Comparison of ENCODE assay signal across 17 cellular contexts in the genomic region with DNA sequence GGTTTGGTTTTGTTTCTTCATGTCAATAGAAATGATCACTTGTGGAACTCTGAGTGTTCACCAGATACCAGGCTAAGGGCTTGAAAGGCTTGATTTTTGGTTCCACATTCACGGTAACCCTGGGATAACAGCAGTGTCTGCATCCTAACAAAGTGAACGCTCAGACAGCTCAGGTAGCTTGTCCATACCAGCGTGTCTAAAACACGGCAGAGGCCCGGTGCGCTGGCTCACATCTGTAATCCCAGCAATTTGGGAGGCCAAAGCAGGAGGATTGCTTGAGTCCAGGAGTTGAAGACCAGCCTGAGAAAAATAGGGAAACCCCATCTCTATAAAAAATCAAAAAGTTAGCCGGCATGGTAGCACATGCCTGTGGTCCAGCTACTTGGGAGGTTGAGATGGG. TPM values are rescaled to one million over a fixed set of nuclear protein-coding genes. Genes with fewer than 3 reads are reported as not detected.
DNase-seq lines count a peak whose midpoint lies in the region; ATAC-seq and TF ChIP-seq lines count a peak whose summit lies in the region.
"Had no signal": no experiment of that assay in that cellular context is flagged by ENCODE, and none has a peak within 500 bp of the region (broad histone marks: within the 10 kb centered on the region; RNA-seq: fewer than 3 reads in every experiment).

No MANE protein-coding gene starts in this region.

- no peak for TF ChIP-seq CTCF in coronary artery (IDR thresholded peaks at IDR 0.05)
- no peak for TF ChIP-seq CTCF in testis (IDR thresholded peaks at IDR 0.05)

- WGBS in testis, 2 donors: 94 to 97% methylated on average over 7 of the region's 7 CpGs

- intact Hi-C loops in testis (cut with DNase I; ENCODE audit: low total_unique reads): no loop called here

- H3K4me1 ChIP-seq in testis: peaks cover 15% of the 10 kb centered on the region

- no peaks in the 10 kb centered on the region for H3K36me3 ChIP-seq in testis (ENCODE audit: low read depth, missing control alignments)
- H3K36me3 ChIP-seq: MG63 had no signal

- no peaks in the 10 kb centered on the region for H3K27me3 ChIP-seq in testis
- H3K27me3 ChIP-seq: MG63 had no signal

- peak; percentile 0 for DNase-seq in activated gamma-delta T cell treated with Interleukin-2 at 50 U/mL for 16 hours
- DNase-seq in activated gamma-delta T cell (lab: John Stamatoyannopoulos, UW): no peak
- peak; percentile 50 for DNase-seq in coronary artery (ENCODE audit: low spot score)
- DNase-seq in left lobe of liver (ENCODE audit: low spot score): peak; percentile 39
- peak; percentile 6 for DNase-seq in testis
- DNase-seq in MV-4-11 (lab: John Stamatoyannopoulos, UW): no peak
- no peak for DNase-seq in NCI-H2227 treated with DMSO at 0.1 percent for 48 hours (lab: John Stamatoyannopoulos, UW)
- DNase-seq: Calu3, HFFc6, MG63, NCI-H1105, NCI-H1694 treated with DMSO at 0.1 percent for 48 hours, NCI-H446, NCI-H748 treated with DMSO at 0.1 percent for 48 hours, SHP77 had no signal

- no peaks in the 10 kb centered on the region for H3K9me3 ChIP-seq in testis
- H3K9me3 ChIP-seq: MG63 had no signal

- H3K27ac ChIP-seq in coronary artery (no peak overlapping the region), testis (no peak overlapping the region)

- TF ChIP-seq POLR2A in testis (IDR thresholded peaks at IDR 0.05): no peak

- no peak for ATAC-seq in left lobe of liver
- no peak for ATAC-seq in GM21528 (IDR thresholded peaks at IDR 0.05; ENCODE audit: low FRiP score, unreplicated experiment)
- ATAC-seq: HepG2 had no signal

- H3K4me3 ChIP-seq in coronary artery (no peak overlapping the region), testis (no peak overlapping the region)
- H3K4me3 ChIP-seq: MG63 had no signal

RNA-seq across cellular contexts. Expression of a gene that starts 49.0 kb away (rescaled TPM):
- 1.6 TPM for total RNA-seq in left lobe of liver
- 10 to 100 TPM in 1 of 2 donors, 1 to 10 TPM in 1; 6.1 to 12.2 TPM for total RNA-seq in testis
- 17.3 TPM for polyA plus RNA-seq in testis (ENCODE audit: insufficient read depth, low read depth, low replicate concordance)
- total RNA-seq: Calu3, HepG2 had no signal

Comparison
In these comparisons a context has a peak if more than half of its experiments do, and no peak if none do; other contexts are left out.
1. DNase-seq: peak in activated gamma-delta T cell treated with Interleukin-2 at 50 U/mL for 16 hours (single experiment), coronary artery (single experiment), left lobe of liver (single experiment) and testis (single experiment); none in activated gamma-delta T cell (single experiment), MV-4-11 (single experiment) and NCI-H2227 treated with DMSO at 0.1 percent for 48 hours (single experiment).